Comparison of ENCODE assay signal across 9 cellular contexts in genomic region chr1:173866462-173866861, GRCh38. TPM values are rescaled to one million over a fixed set of nuclear protein-coding genes. Genes with fewer than 3 reads are reported as not detected.
DNase-seq lines count a peak whose midpoint lies in the region; ATAC-seq and TF ChIP-seq lines count a peak whose summit lies in the region.
"Had no signal": no experiment of that assay in that cellular context is flagged by ENCODE, and none has a peak within 500 bp of the region (broad histone marks: within the 10 kb centered on the region; RNA-seq: fewer than 3 reads in every experiment).

No MANE protein-coding gene starts in this region.

- H3K4me1 Mint-ChIP-seq in Calu3 (ENCODE audit: low read depth, unreplicated experiment): peaks cover 28% of the 10 kb centered on the region

- peak overlapping the region; percentile 100 for H3K27ac Mint-ChIP-seq in Calu3 (ENCODE audit: unreplicated experiment)

- DNase-seq in Calu3: no peak
- peak; percentile 14 for DNase-seq in NCI-H69 (lab: John Stamatoyannopoulos, UW)
- no peak for DNase-seq in GM13976 (ENCODE audit: low spot score)
- no peak for DNase-seq in amygdala (lab: John Stamatoyannopoulos, UW)
- no peak for DNase-seq in hypothalamus (lab: John Stamatoyannopoulos, UW)

- no peak for TF ChIP-seq CTCF in Calu3 (IDR thresholded peaks at IDR 0.05; ENCODE audit: unreplicated experiment)
- no peak for TF ChIP-seq CTCF in neural cell (IDR thresholded peaks at IDR 0.05; ENCODE audit: poor library complexity, severe bottlenecking)
- no peak for TF ChIP-seq CTCF in GM13976 (IDR thresholded peaks at IDR 0.05; ENCODE audit: borderline replicate concordance, control extremely low read depth, extremely low read depth, insufficient read depth, missing control alignments)

- peak overlapping the region; percentile 81 for H3K4me3 Mint-ChIP-seq in Calu3 (ENCODE audit: low read depth, unreplicated experiment)

- H3K36me3 Mint-ChIP-seq in Calu3 (ENCODE audit: insufficient read depth, unreplicated experiment): peaks cover 77% of the 10 kb centered on the region

- no peaks in the 10 kb centered on the region for H3K9me3 Mint-ChIP-seq in Calu3 (ENCODE audit: low read depth, unreplicated experiment)

- H4K20me1 ChIP-seq in neural cell (ENCODE audit: insufficient read depth): no peaks in the 10 kb centered on the region

- H3K9ac ChIP-seq in duodenal mucosa (ENCODE audit: low read depth in 1 of 2, low read length in 2 of 2) (peak overlapping the region; percentile 71 to 84), neural cell (ENCODE audit: low read length) (peak overlapping the region; percentile 80)

- peak overlapping the region; percentile 92 to 95 for H3K4me3 ChIP-seq in duodenal mucosa (ENCODE audit: low read depth in 1 of 2, low read length in 2 of 2)
- H3K4me3 ChIP-seq in neural cell (ENCODE audit: low read length): peak overlapping the region; percentile 93

- no peak overlapping the region for H2AFZ ChIP-seq in neural cell (ENCODE audit: low read depth, low read length)

- intact Hi-C loops in Calu3 (cut with micrococcal nuclease; ENCODE audit: unreplicated experiment): loop anchor here (5.0 kb wide), 2 partner anchors 156 to 206 kb away; partner anchors contain the start of gene RC3H1

- H3K4me1 ChIP-seq in duodenal mucosa (ENCODE audit: control insufficient read depth in 1 of 2, insufficient read depth in 2 of 2, low read length in 2 of 2): peaks cover 36 to 47% of the 10 kb centered on the region in 2 donors

- H3K9me2 ChIP-seq in neural cell (ENCODE audit: insufficient read depth, low read length): no peaks in the 10 kb centered on the region

- peaks cover 7% of the 10 kb centered on the region for H3F3A ChIP-seq in neural cell (ENCODE audit: insufficient read depth, low read length, poor library complexity, severe bottlenecking)

- H3K79me2 ChIP-seq in neural cell (replicated peaks; ENCODE audit: insufficient read depth, low read length): peaks cover 27% of the 10 kb centered on the region

- no peak for TF ChIP-seq RAD21 in neural cell (conservative IDR thresholded peaks at IDR 0.05)

- in situ Hi-C loops in GM13976 (cut with MboI; ENCODE audit: low sequenced_read_pairs, unreplicated experiment): no loop called here

- CTCF ChIA-PET in Calu3 (lab: Charles Lee): no interaction called here

- no peak for ATAC-seq in HG02885 (IDR thresholded peaks at IDR 0.05; ENCODE audit: poor library complexity, unreplicated experiment)

- peak overlapping the region; percentile 90 for H3K4me2 ChIP-seq in neural cell (ENCODE audit: low read length)

- peaks cover 13% of the 10 kb centered on the region for H3K27me3 Mint-ChIP-seq in Calu3 (ENCODE audit: unreplicated experiment)

- TF ChIP-seq EP300 in neural cell (conservative IDR thresholded peaks at IDR 0.05; ENCODE audit: poor library complexity, severe bottlenecking): no peak

- H3K27ac ChIP-seq in duodenal mucosa (ENCODE audit: low read depth, low read length): no peak overlapping the region
- H3K27ac ChIP-seq in neural cell (ENCODE audit: low read length): peak overlapping the region; percentile 91

- no peaks in the 10 kb centered on the region for H3K9me3 ChIP-seq in duodenal mucosa (ENCODE audit: control insufficient read depth in 1 of 2, low read length in 2 of 2)
- H3K9me3 ChIP-seq in neural cell (ENCODE audit: low read length): no peaks in the 10 kb centered on the region

- BruUV-seq in Calu3 (replicated peaks; lab: Mats Ljungman, UMichigan): no TSS peak

- H3K27me3 ChIP-seq in duodenal mucosa (ENCODE audit: control insufficient read depth in 1 of 2, insufficient read depth in 2 of 2, low read length in 2 of 2): no peaks in the 10 kb centered on the region
- no peaks in the 10 kb centered on the region for H3K27me3 ChIP-seq in neural cell (ENCODE audit: insufficient read depth, low read depth, low read length)

- peaks cover 40 to 49% of the 10 kb centered on the region in 2 donors for H3K36me3 ChIP-seq in duodenal mucosa (ENCODE audit: control insufficient read depth in 1 of 2, insufficient read depth in 2 of 2, low read length in 2 of 2)
- H3K36me3 ChIP-seq in neural cell (ENCODE audit: insufficient read depth, low read length): peaks cover 6% of the 10 kb centered on the region

TF ChIP-seq in neural cell, 6 proteins besides CTCF, POLR2A, EP300 and RAD21:
- no peak for TF ChIP-seq EZH2 (IDR thresholded peaks at IDR 0.05; ENCODE audit: borderline replicate concordance, insufficient read depth, low read length, poor library complexity, severe bottlenecking)
- no peak for TF ChIP-seq REST (IDR thresholded peaks at IDR 0.05; ENCODE audit: borderline replicate concordance)
- TF ChIP-seq POLR2AphosphoS5 (IDR thresholded peaks at IDR 0.05): no peak
- TF ChIP-seq MXI1 (conservative IDR thresholded peaks at IDR 0.05; ENCODE audit: poor library complexity, severe bottlenecking): no peak
- TF ChIP-seq TAF1 (IDR thresholded peaks at IDR 0.05; ENCODE audit: low read depth): no peak
- no peak for TF ChIP-seq SMC3 (conservative IDR thresholded peaks at IDR 0.05; ENCODE audit: poor library complexity)

RNA-seq across cellular contexts. Expression of gene GAS5, which starts 1.3 kb away (rescaled TPM):
- total RNA-seq in Calu3 (2022): 345 and 367 TPM in 2 replicates
- 931 and 1,182 TPM in 2 replicates for polyA plus RNA-seq in neural cell
- polyA minus RNA-seq in neural cell: 270 and 284 TPM in 2 replicates

RNA-seq across cellular contexts. Expression of gene ZBTB37, which starts 1.7 kb away (rescaled TPM):
- 10.9 and 11.7 TPM in 2 replicates for total RNA-seq in Calu3 (2022)
- 14.3 and 14.6 TPM in 2 replicates for polyA plus RNA-seq in neural cell
- 50.9 and 61.7 TPM in 2 replicates for polyA minus RNA-seq in neural cell

RNA-seq across cellular contexts. Expression of gene CENPL, which starts 41.8 kb away (rescaled TPM):
- total RNA-seq in Calu3 (2022): 30.3 and 31.2 TPM in 2 replicates
- 6.4 and 7.4 TPM in 2 replicates for polyA plus RNA-seq in neural cell
- 9.8 and 11.7 TPM in 2 replicates for polyA minus RNA-seq in neural cell

RNA-seq across cellular contexts. Expression of gene DARS2, which starts 42.0 kb away (rescaled TPM):
- total RNA-seq in Calu3 (2022): 48.4 and 56.3 TPM in 2 replicates
- 4.5 and 7.1 TPM in 2 replicates for polyA plus RNA-seq in neural cell
- 12.7 and 14.4 TPM in 2 replicates for polyA minus RNA-seq in neural cell

RNA-seq across cellular contexts. Expression of gene SERPINC1, which starts 50.7 kb away (rescaled TPM):
- total RNA-seq in Calu3 (2022): 0.59 TPM in 1 of 2 replicates, not detected in the other
- not detected in 2 replicates for polyA plus RNA-seq in neural cell
- not detected in 2 replicates for polyA minus RNA-seq in neural cell
- total RNA-seq: urinary bladder had no signal
